ENCODE assay signal across 14 cellular contexts in genomic region chr2:186798604-186799003, GRCh38. TPM values are rescaled to one million over a fixed set of nuclear protein-coding genes. Genes with fewer than 3 reads are reported as not detected.
"Had no signal": no experiment of that assay in that cellular context is flagged by ENCODE, and none has a peak within 500 bp of the region (broad histone marks: within the 10 kb centered on the region; RNA-seq: fewer than 3 reads in every experiment).

No MANE protein-coding gene starts in this region.

RNA-seq across cellular contexts. Expression of gene ZSWIM2, which starts 50.4 kb away (rescaled TPM):
- total RNA-seq: activated B cell treated with CpG ODN at 0.5 μM for 24 hours; activated CD4-positive, alpha-beta memory T cell treated with anti-CD3 and anti-CD28 coated beads for 36 hours; activated CD4-positive, alpha-beta memory T cell treated with anti-CD3 and anti-CD28 coated beads, Interleukin-2, amount 10 ng/mL, durations not matched to agents 7 days and 5 days; activated CD4-positive, alpha-beta T cell treated with anti-CD3 and anti-CD28 coated beads for 36 hours; activated CD4-positive, alpha-beta T cell treated with anti-CD3 and anti-CD28 coated beads, Interleukin-2, amount 10 ng/mL, durations not matched to agents 24 days and 14 days; activated CD4-positive, alpha-beta T cell treated with anti-CD3 and anti-CD28 coated beads, Interleukin-2, amount 10 ng/mL, durations not matched to agents 7 days and 5 days; activated CD8-positive, alpha-beta memory T cell treated with anti-CD3 and anti-CD28 coated beads for 36 hours; activated CD8-positive, alpha-beta memory T cell treated with anti-CD3 and anti-CD28 coated beads, Interleukin-2, amount 10 ng/mL, durations not matched to agents 7 days and 5 days; activated CD8-positive, alpha-beta T cell treated with anti-CD3 and anti-CD28 coated beads for 36 hours; activated CD8-positive, alpha-beta T cell treated with anti-CD3 and anti-CD28 coated beads, Interleukin-2, amount 10 ng/mL, durations not matched to agents 7 days and 5 days; T-helper 1 cell treated with Interleukin-12 subunit alpha and Interleukin-12 subunit beta and Interleukin-4 antibody, amounts not matched to agents 30 ng/mL and 1 ng/mL, for 36 hours; T-helper 17 cell; T-helper 2 cell treated with Interferon-gamma antibody and Interleukin-4, amounts not matched to agents 100 ng/mL and 5 ng/mL, for 36 hours; WTC11 had no signal
